ENCODE assay signal across 18 cellular contexts in the genomic region with DNA sequence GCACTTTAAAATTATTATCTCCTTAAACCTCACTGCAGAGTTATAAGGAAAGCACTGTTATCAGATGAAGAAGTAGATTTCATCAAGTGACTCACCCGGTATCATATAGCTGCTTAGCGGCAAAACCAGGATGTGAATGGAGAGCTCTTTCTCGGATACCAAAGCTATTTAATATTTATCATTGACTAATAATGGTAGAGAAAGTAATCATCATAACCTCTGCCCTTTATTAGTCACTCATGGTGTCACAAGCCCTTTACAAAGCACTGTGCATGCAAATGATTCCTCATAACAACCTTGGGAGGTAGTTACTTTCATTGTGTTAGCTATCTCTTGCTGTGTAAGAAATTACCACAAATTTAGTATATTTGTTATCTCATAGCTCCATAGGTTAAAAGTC.
A peak's percentile ranks its signal among the peaks of the same experiment; 100 is the strongest.
DNase-seq lines count a peak whose midpoint lies in the region; ATAC-seq, FAIRE-seq and TF ChIP-seq lines count a peak whose summit lies in the region.
"Had no signal": no experiment of that assay in that cellular context is flagged by ENCODE, and none has a peak within 500 bp of the region (broad histone marks: within the 10 kb centered on the region; RNA-seq: fewer than 3 reads in every experiment).

No MANE protein-coding gene starts in this region.

- peak; percentile 11 for DNase-seq in NCI-H510A treated with DMSO at 0.1 percent for 48 hours (lab: John Stamatoyannopoulos, UW)
- no peak for DNase-seq in NCI-H510A (lab: John Stamatoyannopoulos, UW)
- peak; percentile 61 to 71 for DNase-seq in foreskin keratinocyte
- DNase-seq in hypothalamus (lab: John Stamatoyannopoulos, UW): no peak
- DNase-seq in GM12892 (ENCODE audit: insufficient read length): no peak
- DNase-seq: 8988T; activated CD4-positive, alpha-beta T cell treated with anti-CD3 and anti-CD28 coated beads, Interleukin-2, amount 50 U/mL, for 1 hour; dorsolateral prefrontal cortex; left ventricle myocardium inferior; posterior cingulate gyrus; SHP77; T-helper 17 cell; transverse colon had no signal

- H3K27ac ChIP-seq in foreskin keratinocyte: peak overlapping the region; percentile 77
- H3K27ac ChIP-seq: C4-2B, dorsolateral prefrontal cortex, left ventricle myocardium inferior, transverse colon had no signal

- H3K27me3 ChIP-seq in foreskin keratinocyte: no peaks in the 10 kb centered on the region
- H3K27me3 ChIP-seq: dorsolateral prefrontal cortex, transverse colon had no signal

- peak; percentile 71 for ATAC-seq in GM19452 (IDR thresholded peaks at IDR 0.05; ENCODE audit: unreplicated experiment)
- peak; percentile 58 for ATAC-seq in HG03469 (IDR thresholded peaks at IDR 0.05; ENCODE audit: unreplicated experiment)
- ATAC-seq in foreskin keratinocyte: peak; percentile 70
- ATAC-seq in GM19455 (IDR thresholded peaks at IDR 0.05; ENCODE audit: unreplicated experiment): no peak
- ATAC-seq: T-helper 17 cell had no signal

- TF ChIP-seq CTCF in foreskin keratinocyte (conservative IDR thresholded peaks at IDR 0.05): no peak

- H3K4me1 ChIP-seq in foreskin keratinocyte: peaks cover 16% of the 10 kb centered on the region
- H3K4me1 ChIP-seq: left ventricle myocardium inferior, transverse colon had no signal

- TF ChIP-seq POLR2A in GM12892 (IDR thresholded peaks at IDR 0.05; ENCODE audit: low read depth, low read length): no peak

- FAIRE-seq in GM12892 (lab: Jason Lieb, UNC): no peak
- FAIRE-seq: H1 had no signal

Comparison
In these comparisons a context has a peak if more than half of its experiments do, and no peak if none do; other contexts are left out.
1. DNase-seq: peak in NCI-H510A treated with DMSO at 0.1 percent for 48 hours (single experiment) and foreskin keratinocyte (2 of 2); none in NCI-H510A (single experiment), hypothalamus (0 of 51) and GM12892 (single experiment).